Comparison of ENCODE assay signal across 12 cellular contexts in the genomic region with DNA sequence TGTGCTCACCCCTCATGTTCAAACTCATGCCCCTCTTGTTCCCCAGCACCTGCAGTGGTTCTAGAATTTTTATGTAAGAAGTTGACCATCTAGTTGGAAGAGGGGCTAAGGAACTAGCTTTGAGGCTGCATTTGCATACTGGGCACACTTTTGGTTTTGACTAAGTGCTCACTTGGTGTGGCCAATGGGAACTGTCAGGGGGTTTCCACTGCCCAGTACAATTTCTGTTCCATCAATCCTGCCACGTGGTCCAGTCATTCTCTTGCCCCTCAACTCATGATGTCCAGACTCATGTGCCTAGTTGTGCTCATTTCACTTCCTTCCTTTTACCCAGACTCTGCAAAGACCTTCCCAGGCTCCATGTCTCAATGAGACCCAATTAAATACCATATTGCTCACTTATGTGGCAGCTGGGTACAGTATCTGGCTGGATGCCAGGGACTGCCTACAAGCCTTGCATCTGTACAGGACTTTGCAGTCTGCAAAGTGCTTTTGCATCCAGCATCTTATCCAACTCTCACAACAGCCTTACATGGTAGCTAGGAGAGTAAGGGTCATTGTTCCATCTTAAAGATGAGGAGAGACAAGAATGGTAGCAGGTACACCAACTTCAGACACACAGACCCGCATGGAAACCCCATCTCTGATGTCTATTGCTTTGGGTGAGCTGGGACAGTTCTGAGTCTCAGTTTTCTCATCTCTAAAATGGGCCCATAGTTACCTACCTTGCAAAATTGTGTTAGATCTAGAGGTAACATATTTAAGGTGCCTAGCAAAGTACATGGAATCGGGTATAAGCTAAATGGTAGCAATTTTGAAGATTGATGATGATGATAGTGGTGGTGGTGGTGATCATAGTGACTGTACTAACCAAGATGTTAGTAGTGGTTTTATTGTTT. TPM values are rescaled to one million over a fixed set of nuclear protein-coding genes. Genes with fewer than 3 reads are reported as not detected.
DNase-seq lines count a peak whose midpoint lies in the region; ATAC-seq and TF ChIP-seq lines count a peak whose summit lies in the region.
"Had no signal": no experiment of that assay in that cellular context is flagged by ENCODE, and none has a peak within 500 bp of the region (broad histone marks: within the 10 kb centered on the region; RNA-seq: fewer than 3 reads in every experiment).

No MANE protein-coding gene starts in this region.

- no peak overlapping the region for H3K27ac ChIP-seq in SK-N-SH (ENCODE audit: low read depth in 2 of 2, low read length in 1 of 2)
- no peak overlapping the region for H3K27ac ChIP-seq in sigmoid colon
- H3K27ac ChIP-seq: psoas muscle had no signal

- H3K36me3 Mint-ChIP-seq in activated CD4-positive, alpha-beta T cell treated with anti-CD3 and anti-CD28 coated beads, Interleukin-2, amount 10 ng/mL, durations not matched to agents 7 days and 5 days (ENCODE audit: low read depth), result no peaks in the 10 kb centered on the region

- DNase-seq in SK-N-SH, result peak; percentile 27
- DNase-seq in NCI-H1694 treated with DMSO at 0.1 percent for 48 hours (lab: John Stamatoyannopoulos, UW), result peak; percentile 72
- peak; percentile 24 for DNase-seq in ureter (ENCODE audit: low spot score)
- no peak for DNase-seq in sigmoid colon
- no peak for DNase-seq in globus pallidus (ENCODE audit: low spot score)
- no peak for DNase-seq in activated CD4-positive, alpha-beta T cell treated with anti-CD3 and anti-CD28 coated beads, Interleukin-2, amount 10 ng/mL, durations not matched to agents 7 days and 5 days
- DNase-seq: activated gamma-delta T cell treated with Interleukin-2 at 50 U/mL for 16 hours, H9, psoas muscle had no signal

- no peaks in the 10 kb centered on the region for H3F3A ChIP-seq in SK-N-SH (replicated peaks; ENCODE audit: insufficient read depth)

- TF ChIP-seq EP300 in SK-N-SH (IDR thresholded peaks at IDR 0.05; ENCODE audit: borderline replicate concordance in 1 of 2, low read depth in 1 of 2, low read length in 1 of 2) (no peak), sigmoid colon (IDR thresholded peaks at IDR 0.05) (no peak)

- WGBS in SK-N-SH (ENCODE audit: low lambda C conversion rate), result 48% methylated on average over 3 of the region's 3 CpGs
- 79 to 82% methylated on average over 3 of the region's 3 CpGs for WGBS in sigmoid colon, 2 donors

- CTCF ChIA-PET in SK-N-SH (lab: Yijun Ruan, JAX), result interaction anchor here (0.9 to 2.6 kb wide), 6 partner anchors 9 to 494 kb away, joined by 3 to 10 read pairs (median 3); no protein-coding TSS in a partner anchor
- CTCF ChIA-PET in activated CD4-positive, alpha-beta T cell treated with anti-CD3 and anti-CD28 coated beads, Interleukin-2, amount 10 ng/mL, durations not matched to agents 7 days and 5 days (lab: Charles Lee), result interaction anchor here (1.0 kb wide), 2 partner anchors 11 to 14 kb away, joined by 3 to 4 read pairs; no protein-coding TSS in a partner anchor

- H3K4me3 Mint-ChIP-seq in activated CD4-positive, alpha-beta T cell treated with anti-CD3 and anti-CD28 coated beads, Interleukin-2, amount 10 ng/mL, durations not matched to agents 7 days and 5 days, result no peak overlapping the region
- H3K4me3 Mint-ChIP-seq: H9 had no signal

- H3K9ac ChIP-seq in SK-N-SH, result no peak overlapping the region

- H3K27me3 ChIP-seq in SK-N-SH (ENCODE audit: insufficient read depth) (no peaks in the 10 kb centered on the region), sigmoid colon (peaks cover 0 to 4% (median 0%) of the 10 kb centered on the region in 3 donors)

- H3K27me3 Mint-ChIP-seq in activated CD4-positive, alpha-beta T cell treated with anti-CD3 and anti-CD28 coated beads, Interleukin-2, amount 10 ng/mL, durations not matched to agents 7 days and 5 days, result peaks cover 14% of the 10 kb centered on the region

- POLR2A ChIA-PET in SK-N-SH (lab: Yijun Ruan, JAX), result no interaction called here
- POLR2A ChIA-PET in activated CD4-positive, alpha-beta T cell treated with anti-CD3 and anti-CD28 coated beads, Interleukin-2, amount 10 ng/mL, durations not matched to agents 7 days and 5 days (lab: Charles Lee), result no interaction called here

- H4K20me1 ChIP-seq in SK-N-SH (ENCODE audit: insufficient read depth), result no peaks in the 10 kb centered on the region

- no peak for ATAC-seq in SK-N-SH treated with all-trans-retinoic acid at 6 μM for 48 hours
- peak; percentile 83 for ATAC-seq in HG02678 (IDR thresholded peaks at IDR 0.05; ENCODE audit: unreplicated experiment)
- ATAC-seq: psoas muscle had no signal

- H2AFZ ChIP-seq in SK-N-SH (ENCODE audit: low read depth), result no peak overlapping the region

- no peak overlapping the region for H3K4me2 ChIP-seq in SK-N-SH

- TF ChIP-seq CTCF in SK-N-SH (IDR thresholded peaks at IDR 0.05), result no peak
- no peak for TF ChIP-seq CTCF in sigmoid colon (IDR thresholded peaks at IDR 0.05)

- H3K9me3 ChIP-seq in SK-N-SH, result no peaks in the 10 kb centered on the region
- H3K9me3 ChIP-seq in sigmoid colon, result no peaks in the 10 kb centered on the region
- H3K9me3 ChIP-seq: psoas muscle had no signal

- no peak for TF ChIP-seq POLR2A in sigmoid colon (IDR thresholded peaks at IDR 0.05)

- TF ChIP-seq RAD21 in SK-N-SH (IDR thresholded peaks at IDR 0.05; ENCODE audit: low read length), result no peak

- intact Hi-C loops in sigmoid colon (cut with DNase I), result no loop called here

- no peaks in the 10 kb centered on the region for H3K79me2 ChIP-seq in SK-N-SH (ENCODE audit: insufficient read depth)

- H3K9me2 ChIP-seq in SK-N-SH, result no peaks in the 10 kb centered on the region

- H3K36me3 ChIP-seq in SK-N-SH (replicated peaks in 1 of 2; ENCODE audit: control insufficient read depth in 1 of 2, insufficient read depth in 2 of 2, low read length in 1 of 2) (no peaks in the 10 kb centered on the region), sigmoid colon (no peaks in the 10 kb centered on the region)

- H3K4me3 ChIP-seq in SK-N-SH (ENCODE audit: low read depth in 2 of 2, low read length in 1 of 2) (no peak overlapping the region), sigmoid colon (no peak overlapping the region)
- H3K4me3 ChIP-seq: lung, psoas muscle had no signal

- no peak overlapping the region for H3K27ac Mint-ChIP-seq in activated CD4-positive, alpha-beta T cell treated with anti-CD3 and anti-CD28 coated beads, Interleukin-2, amount 10 ng/mL, durations not matched to agents 7 days and 5 days
- H3K27ac Mint-ChIP-seq: H9 had no signal

- no peaks in the 10 kb centered on the region for H3K4me1 Mint-ChIP-seq in activated CD4-positive, alpha-beta T cell treated with anti-CD3 and anti-CD28 coated beads, Interleukin-2, amount 10 ng/mL, durations not matched to agents 7 days and 5 days

- H3K4me1 ChIP-seq in SK-N-SH (ENCODE audit: control insufficient read depth in 1 of 2, insufficient read depth in 2 of 2, low read depth in 1 of 2, low read length in 1 of 2) (no peaks in the 10 kb centered on the region; a peak in 1 of 4 replicates), sigmoid colon (no peaks in the 10 kb centered on the region)
- H3K4me1 ChIP-seq: psoas muscle had no signal

- no peaks in the 10 kb centered on the region for H3K9me3 Mint-ChIP-seq in activated CD4-positive, alpha-beta T cell treated with anti-CD3 and anti-CD28 coated beads, Interleukin-2, amount 10 ng/mL, durations not matched to agents 7 days and 5 days
- H3K9me3 Mint-ChIP-seq: H9 had no signal

TF ChIP-seq in SK-N-SH, 30 proteins besides CTCF, POLR2A, EP300 and RAD21:
- TF ChIP-seq RFX5 (IDR thresholded peaks at IDR 0.05; ENCODE audit: low read length) (no peak), FOXJ3 (CRISPR knock-in tag; IDR thresholded peaks at IDR 0.05) (no peak), JUND (IDR thresholded peaks at IDR 0.05) (no peak), TEAD4 (IDR thresholded peaks at IDR 0.05; ENCODE audit: borderline replicate concordance, insufficient read depth) (no peak), CHD2 (IDR thresholded peaks at IDR 0.05; ENCODE audit: low read length, partially characterized antibody) (no peak)
- TF ChIP-seq, protein P1, sequence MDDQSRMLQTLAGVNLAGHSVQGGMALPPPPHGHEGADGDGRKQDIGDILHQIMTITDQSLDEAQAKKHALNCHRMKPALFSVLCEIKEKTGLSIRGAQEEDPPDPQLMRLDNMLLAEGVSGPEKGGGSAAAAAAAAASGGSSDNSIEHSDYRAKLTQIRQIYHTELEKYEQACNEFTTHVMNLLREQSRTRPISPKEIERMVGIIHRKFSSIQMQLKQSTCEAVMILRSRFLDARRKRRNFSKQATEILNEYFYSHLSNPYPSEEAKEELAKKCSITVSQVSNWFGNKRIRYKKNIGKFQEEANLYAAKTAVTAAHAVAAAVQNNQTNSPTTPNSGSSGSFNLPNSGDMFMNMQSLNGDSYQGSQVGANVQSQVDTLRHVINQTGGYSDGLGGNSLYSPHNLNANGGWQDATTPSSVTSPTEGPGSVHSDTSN (IDR thresholded peaks at IDR 0.05), result no peak

TF ChIP-seq in SK-N-SH treated with all-trans-retinoic acid at 6 μM for 48 hours, 23 proteins besides CTCF, POLR2A, EP300 and RAD21 (continues in another document):
- TF ChIP-seq PPARA (CRISPR knock-in tag; IDR thresholded peaks at IDR 0.05; ENCODE audit: borderline replicate concordance) (no peak), SNAI2 (CRISPR knock-in tag; IDR thresholded peaks at IDR 0.05) (no peak), ARNTL (CRISPR knock-in tag; IDR thresholded peaks at IDR 0.05; ENCODE audit: borderline replicate concordance, low read depth) (no peak)
- TF ChIP-seq, protein P2, sequence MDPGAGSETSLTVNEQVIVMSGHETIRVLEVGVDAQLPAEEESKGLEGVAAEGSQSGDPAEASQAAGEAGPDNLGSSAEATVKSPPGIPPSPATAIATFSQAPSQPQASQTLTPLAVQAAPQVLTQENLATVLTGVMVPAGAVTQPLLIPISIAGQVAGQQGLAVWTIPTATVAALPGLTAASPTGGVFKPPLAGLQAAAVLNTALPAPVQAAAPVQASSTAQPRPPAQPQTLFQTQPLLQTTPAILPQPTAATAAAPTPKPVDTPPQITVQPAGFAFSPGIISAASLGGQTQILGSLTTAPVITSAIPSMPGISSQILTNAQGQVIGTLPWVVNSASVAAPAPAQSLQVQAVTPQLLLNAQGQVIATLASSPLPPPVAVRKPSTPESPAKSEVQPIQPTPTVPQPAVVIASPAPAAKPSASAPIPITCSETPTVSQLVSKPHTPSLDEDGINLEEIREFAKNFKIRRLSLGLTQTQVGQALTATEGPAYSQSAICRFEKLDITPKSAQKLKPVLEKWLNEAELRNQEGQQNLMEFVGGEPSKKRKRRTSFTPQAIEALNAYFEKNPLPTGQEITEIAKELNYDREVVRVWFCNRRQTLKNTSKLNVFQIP (CRISPR knock-in tag; IDR thresholded peaks at IDR 0.05; ENCODE audit: borderline replicate concordance, low read depth), result no peak

RNA-seq across cellular contexts. Expression of a gene that starts 30.1 kb away (rescaled TPM):
- 81.2 and 107 TPM in 2 replicates for polyA plus RNA-seq in SK-N-SH (2012; rRNA removed)
- polyA plus RNA-seq in SK-N-SH (2012; cell fraction: cytosol; rRNA removed), result 59.4 and 73.4 TPM in 2 replicates
- polyA plus RNA-seq in SK-N-SH (2012; cell fraction: nucleus; rRNA removed), result 144 and 177 TPM in 2 replicates
- total RNA-seq in ureter, result 87.9 TPM
- total RNA-seq in sigmoid colon, result 100 to 1,000 TPM; 256 to 427 (median 312) TPM
- 10 to 100 TPM; 15.3 to 25.3 (median 16.8) TPM for polyA plus RNA-seq in sigmoid colon
- total RNA-seq in activated CD4-positive, alpha-beta T cell treated with anti-CD3 and anti-CD28 coated beads, Interleukin-2, amount 10 ng/mL, durations not matched to agents 7 days and 5 days, result not detected

Comparison
In these comparisons a context has a peak if more than half of its experiments do, and no peak if none do; other contexts are left out.
1. DNase-seq: peak in SK-N-SH (single experiment), NCI-H1694 treated with DMSO at 0.1 percent for 48 hours (single experiment) and ureter (single experiment); none in sigmoid colon (single experiment), globus pallidus (single experiment) and activated CD4-positive, alpha-beta T cell treated with anti-CD3 and anti-CD28 coated beads, Interleukin-2, amount 10 ng/mL, durations not matched to agents 7 days and 5 days (single experiment).
2. RNA of a gene that starts 30.1 kb away (total RNA-seq): 256 to 427 TPM in sigmoid colon and 87.9 TPM in ureter (single experiment); not detected in activated CD4-positive, alpha-beta T cell treated with anti-CD3 and anti-CD28 coated beads, Interleukin-2, amount 10 ng/mL, durations not matched to agents 7 days and 5 days; every median in the first group is over 10 times any median in the second.